ENCODE assay signal across 1 cellular context in genomic region chr2:105339414-105339813, GRCh38.
TF ChIP-seq lines count a peak whose summit lies in the region.

No MANE protein-coding gene starts in this region.

TF ChIP-seq in K562, 482 proteins besides CTCF, POLR2A, EP300 and RAD21:
- TF ChIP-seq ZNF324 (CRISPR knock-in tag; IDR thresholded peaks at IDR 0.05), result no peak
- no peak for TF ChIP-seq SP2 (IDR thresholded peaks at IDR 0.05; ENCODE audit: extremely low read depth, low read depth, low read length, poor library complexity, severe bottlenecking)
- no peak for TF ChIP-seq ETV1 (tag; conservative IDR thresholded peaks at IDR 0.05; ENCODE audit: low read depth)
- no peak for TF ChIP-seq CCNT2 (IDR thresholded peaks at IDR 0.05; ENCODE audit: borderline replicate concordance, extremely low read depth, insufficient read length, low read depth, low read length)
- TF ChIP-seq CTCFL (IDR thresholded peaks at IDR 0.05; ENCODE audit: borderline replicate concordance, insufficient read depth, low read depth, low read length, poor library complexity, severe bottlenecking), result no peak
- TF ChIP-seq DIDO1 (tag; IDR thresholded peaks at IDR 0.05; ENCODE audit: low read depth), result no peak
- no peak for TF ChIP-seq ZNF217 (CRISPR knock-in tag; IDR thresholded peaks at IDR 0.05)
- TF ChIP-seq REST (CRISPR knock-in tag; IDR thresholded peaks at IDR 0.05; ENCODE audit: low read depth), result no peak
- no peak for TF ChIP-seq ZNF146 (CRISPR knock-in tag; IDR thresholded peaks at IDR 0.05; ENCODE audit: unreplicated experiment)
- TF ChIP-seq VEZF1 (CRISPR knock-in tag; IDR thresholded peaks at IDR 0.05), result no peak
- no peak for TF ChIP-seq TRIM24 (IDR thresholded peaks at IDR 0.05)
- TF ChIP-seq SRSF3 (IDR thresholded peaks at IDR 0.05; ENCODE audit: insufficient read depth, low read length), result no peak
